Comparison of ENCODE assay signal across 8 cellular contexts in genomic region chr19:41883821-41884733, GRCh38. TPM values are rescaled to one million over a fixed set of nuclear protein-coding genes. Genes with fewer than 3 reads are reported as not detected.
A peak's percentile ranks its signal among the peaks of the same experiment; 100 is the strongest.
DNase-seq lines count a peak whose midpoint lies in the region; ATAC-seq and TF ChIP-seq lines count a peak whose summit lies in the region.

No MANE protein-coding gene starts in this region.

- peaks cover 41% of the 10 kb centered on the region for H3K4me1 Mint-ChIP-seq in activated CD8-positive, alpha-beta memory T cell treated with anti-CD3 and anti-CD28 coated beads, Interleukin-2, amount 10 ng/mL, durations not matched to agents 7 days and 5 days

- H3K27ac Mint-ChIP-seq in activated CD8-positive, alpha-beta memory T cell treated with anti-CD3 and anti-CD28 coated beads, Interleukin-2, amount 10 ng/mL, durations not matched to agents 7 days and 5 days = peak overlapping the region; percentile 94

- H3K4me3 Mint-ChIP-seq in activated CD8-positive, alpha-beta memory T cell treated with anti-CD3 and anti-CD28 coated beads, Interleukin-2, amount 10 ng/mL, durations not matched to agents 7 days and 5 days = peak overlapping the region; percentile 82

- peaks cover 38% of the 10 kb centered on the region for H3K36me3 Mint-ChIP-seq in activated CD8-positive, alpha-beta memory T cell treated with anti-CD3 and anti-CD28 coated beads, Interleukin-2, amount 10 ng/mL, durations not matched to agents 7 days and 5 days

- H3K9ac ChIP-seq in endocrine pancreas (ENCODE audit: control insufficient read depth, insufficient read depth, low read length) = peak overlapping the region; percentile 70

- no peak for TF ChIP-seq CTCF in GM20000 (IDR thresholded peaks at IDR 0.05; ENCODE audit: extremely low read depth, missing control alignments)

- H3K9me3 Mint-ChIP-seq in activated CD8-positive, alpha-beta memory T cell treated with anti-CD3 and anti-CD28 coated beads, Interleukin-2, amount 10 ng/mL, durations not matched to agents 7 days and 5 days (ENCODE audit: low read depth) = no peaks in the 10 kb centered on the region

- CTCF ChIA-PET in activated CD8-positive, alpha-beta memory T cell treated with anti-CD3 and anti-CD28 coated beads, Interleukin-2, amount 10 ng/mL, durations not matched to agents 7 days and 5 days (lab: Charles Lee) = interaction anchor here (1.6 to 12.1 kb wide), 5 partner anchors 14 to 74 kb away, joined by 4 to 260 read pairs (median 66); partner anchors contain the start of genes CD79A, RABAC1 and RPS19

- H3K36me3 ChIP-seq in endocrine pancreas (ENCODE audit: control insufficient read depth, insufficient read depth, low read length) = no peaks in the 10 kb centered on the region

- DNase-seq in COR-L47 (lab: John Stamatoyannopoulos, UW) = peak; percentile 96
- DNase-seq in GM20000 (ENCODE audit: low spot score) = peak; percentile 96
- DNase-seq in HT-29 (ENCODE audit: low spot score) = peak; percentile 100
- DNase-seq in NOMO-1 treated with DMSO at 0.1 percent for 48 hours (lab: John Stamatoyannopoulos, UW; ENCODE audit: unreplicated experiment) = peak; percentile 98
- DNase-seq in activated CD8-positive, alpha-beta memory T cell treated with anti-CD3 and anti-CD28 coated beads, Interleukin-2, amount 10 ng/mL, durations not matched to agents 7 days and 5 days = peak; percentile 97
- DNase-seq in mesenteric fat pad (ENCODE audit: low spot score) = peak; percentile 98
- DNase-seq in stimulated activated CD8-positive, alpha-beta memory T cell treated with anti-CD3 and anti-CD28 coated beads, Interleukin-15, amount 100 ng/mL, for 1 hour (ENCODE audit: low read depth) = peak; percentile 71

- no peaks in the 10 kb centered on the region for H3K27me3 ChIP-seq in endocrine pancreas (ENCODE audit: control insufficient read depth, insufficient read depth, low read length)

- peak overlapping the region; percentile 79 for H3K4me3 ChIP-seq in endocrine pancreas (ENCODE audit: control insufficient read depth, insufficient read depth, low read length)

- no peaks in the 10 kb centered on the region for H3K4me1 ChIP-seq in endocrine pancreas (ENCODE audit: control insufficient read depth, insufficient read depth, low read length)

- no peaks in the 10 kb centered on the region for H3K27me3 Mint-ChIP-seq in activated CD8-positive, alpha-beta memory T cell treated with anti-CD3 and anti-CD28 coated beads, Interleukin-2, amount 10 ng/mL, durations not matched to agents 7 days and 5 days

- no peaks in the 10 kb centered on the region for H3K9me3 ChIP-seq in endocrine pancreas (ENCODE audit: control insufficient read depth, low read length)

- ATAC-seq in activated CD8-positive, alpha-beta memory T cell treated with anti-CD3 and anti-CD28 coated beads, Interleukin-2, amount 10 ng/mL, durations not matched to agents 7 days and 5 days = peak; percentile 81

RNA-seq across cellular contexts. Expression of gene ARHGEF1, which starts 1.1 kb away (rescaled TPM):
- total RNA-seq in HT-29 (2014; rRNA removed; shearing (Covaris generic)) = 189 and 199 TPM in 2 replicates
- 100 to 1,000 TPM; 545 to 682 TPM for total RNA-seq in activated CD8-positive, alpha-beta memory T cell treated with anti-CD3 and anti-CD28 coated beads, Interleukin-2, amount 10 ng/mL, durations not matched to agents 7 days and 5 days
- 123 TPM for total RNA-seq in mesenteric fat pad

RNA-seq across cellular contexts. Expression of gene CD79A, which starts 7.0 kb away (rescaled TPM):
- total RNA-seq in HT-29 (2014; rRNA removed; shearing (Covaris generic)) = 0.81 and 1.4 TPM in 2 replicates
- total RNA-seq in activated CD8-positive, alpha-beta memory T cell treated with anti-CD3 and anti-CD28 coated beads, Interleukin-2, amount 10 ng/mL, durations not matched to agents 7 days and 5 days = 1 to 10 TPM; 4.0 to 4.1 TPM
- total RNA-seq in mesenteric fat pad = 0.61 TPM

RNA-seq across cellular contexts. Expression of gene RPS19, which starts 24.0 kb away (rescaled TPM):
- 4,362 and 4,557 TPM in 2 replicates for total RNA-seq in HT-29 (2014; rRNA removed; shearing (Covaris generic))
- 1,000 to 10,000 TPM; 3,135 to 3,310 TPM for total RNA-seq in activated CD8-positive, alpha-beta memory T cell treated with anti-CD3 and anti-CD28 coated beads, Interleukin-2, amount 10 ng/mL, durations not matched to agents 7 days and 5 days
- 1,067 TPM for total RNA-seq in mesenteric fat pad

RNA-seq across cellular contexts. Expression of gene DMRTC2, which starts 39.2 kb away (rescaled TPM):
- total RNA-seq in HT-29 (2014; rRNA removed; shearing (Covaris generic)) = not detected in 2 replicates
- total RNA-seq in activated CD8-positive, alpha-beta memory T cell treated with anti-CD3 and anti-CD28 coated beads, Interleukin-2, amount 10 ng/mL, durations not matched to agents 7 days and 5 days = not detected
- total RNA-seq in mesenteric fat pad = not detected

RNA-seq across cellular contexts. Expression of gene LYPD4, which starts 39.6 kb away (rescaled TPM):
- not detected in 2 replicates for total RNA-seq in HT-29 (2014; rRNA removed; shearing (Covaris generic))
- not detected for total RNA-seq in activated CD8-positive, alpha-beta memory T cell treated with anti-CD3 and anti-CD28 coated beads, Interleukin-2, amount 10 ng/mL, durations not matched to agents 7 days and 5 days
- total RNA-seq in mesenteric fat pad = not detected

Comparison
In these comparisons a context has a peak if more than half of its experiments do, and no peak if none do; other contexts are left out.
1. Peak in every context shown above with its lines: DNase-seq, ATAC-seq and H3K4me3 ChIP-seq.